ENCODE assay signal across 20 cellular contexts in the genomic region with DNA sequence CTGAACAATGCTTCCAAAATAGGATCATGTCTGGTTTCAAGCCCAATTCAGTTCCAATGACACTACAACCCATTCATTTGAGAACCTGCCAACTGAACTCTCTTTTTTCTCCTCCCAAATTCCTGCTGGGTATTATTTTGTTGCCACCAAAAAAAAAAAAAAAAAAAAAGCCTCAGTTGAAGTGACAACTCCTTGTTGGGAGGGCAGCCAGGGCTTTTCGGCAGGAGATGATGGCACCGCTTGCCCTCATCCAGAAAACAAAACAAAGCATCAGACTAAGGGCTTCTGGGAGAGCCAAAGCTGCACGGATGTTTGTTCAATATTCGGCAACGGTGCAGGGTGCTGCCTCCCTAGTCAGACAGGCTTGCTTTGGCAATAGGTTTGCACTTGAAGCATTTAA. TPM values are rescaled to one million over a fixed set of nuclear protein-coding genes. Genes with fewer than 3 reads are reported as not detected.
DNase-seq lines count a peak whose midpoint lies in the region; ATAC-seq and TF ChIP-seq lines count a peak whose summit lies in the region.
"Had no signal": no experiment of that assay in that cellular context is flagged by ENCODE, and none has a peak within 500 bp of the region (broad histone marks: within the 10 kb centered on the region; RNA-seq: fewer than 3 reads in every experiment).

No MANE protein-coding gene starts in this region.

- H2AFZ ChIP-seq in osteoblast (ENCODE audit: low read length), result peak overlapping the region; percentile 61
- H2AFZ ChIP-seq in hepatocyte, result no peak overlapping the region

- 89% methylated on average over 5 of the region's 5 CpGs for WGBS in hepatocyte (ENCODE audit: low lambda C conversion rate, missing lambda C conversion rate)

- no peaks in the 10 kb centered on the region for H4K20me1 ChIP-seq in osteoblast (ENCODE audit: insufficient read depth, low read length)
- no peaks in the 10 kb centered on the region for H4K20me1 ChIP-seq in hepatocyte (ENCODE audit: insufficient read depth, poor library complexity, severe bottlenecking)

- H3K4me3 ChIP-seq in osteoblast (ENCODE audit: insufficient read depth, low read length), result no peak overlapping the region
- H3K4me3 ChIP-seq in hepatocyte, result no peak overlapping the region
- H3K4me3 ChIP-seq: spleen had no signal

- H3K36me3 ChIP-seq in osteoblast (ENCODE audit: insufficient read depth, low read length), result no peaks in the 10 kb centered on the region
- no peaks in the 10 kb centered on the region for H3K36me3 ChIP-seq in hepatocyte (replicated peaks; ENCODE audit: insufficient read depth, low read depth)

- H3K27ac ChIP-seq in osteoblast (ENCODE audit: low read depth, low read length), result peak overlapping the region; percentile 30
- no peak overlapping the region for H3K27ac ChIP-seq in hepatocyte
- H3K27ac ChIP-seq: spleen had no signal

- ATAC-seq in GM18517 (IDR thresholded peaks at IDR 0.05; ENCODE audit: unreplicated experiment) (no peak), HG03442 (IDR thresholded peaks at IDR 0.05; ENCODE audit: unreplicated experiment) (no peak), HG02642 (IDR thresholded peaks at IDR 0.05; ENCODE audit: poor library complexity, unreplicated experiment) (no peak)
- ATAC-seq: activated CD8-positive, alpha-beta T cell treated with anti-CD3 and anti-CD28 coated beads, Interleukin-2, amount 10 ng/mL, durations not matched to agents 7 days and 5 days; activated T-cell treated with anti-CD3 and anti-CD28 coated beads, Interleukin-2, amount 50 U/mL, for 4 hours; naive thymus-derived CD8-positive, alpha-beta T cell had no signal

- no peaks in the 10 kb centered on the region for H3K79me2 ChIP-seq in osteoblast (ENCODE audit: insufficient read depth, low read length)
- no peaks in the 10 kb centered on the region for H3K79me2 ChIP-seq in hepatocyte

- TF ChIP-seq CTCF in osteoblast (IDR thresholded peaks at IDR 0.05; ENCODE audit: extremely low read depth, low read depth, low read length) (no peak), hepatocyte (IDR thresholded peaks at IDR 0.05; ENCODE audit: poor library complexity) (no peak)

- no peaks in the 10 kb centered on the region for H3K9me2 ChIP-seq in hepatocyte (replicated peaks; ENCODE audit: insufficient read depth)

- H3K27me3 ChIP-seq in osteoblast (ENCODE audit: insufficient read depth, low read length), result no peaks in the 10 kb centered on the region
- no peaks in the 10 kb centered on the region for H3K27me3 ChIP-seq in hepatocyte
- H3K27me3 ChIP-seq: spleen had no signal

- H3K4me1 ChIP-seq in osteoblast (ENCODE audit: insufficient read depth, low read length) (peaks cover 22% of the 10 kb centered on the region), hepatocyte (ENCODE audit: insufficient read depth) (no peaks in the 10 kb centered on the region)
- H3K4me1 ChIP-seq: spleen had no signal

- DNase-seq in AG08395 (ENCODE audit: low spot score) (peak; percentile 26), NCI-H1092 treated with DMSO at 0.1 percent for 48 hours (lab: John Stamatoyannopoulos, UW) (peak; percentile 72), cerebellar cortex (ENCODE audit: low spot score) (peak; percentile 69), osteoblast (ENCODE audit: insufficient read length, low spot score, missing footprints) (no peak), hepatocyte (ENCODE audit: low spot score) (no peak)
- DNase-seq: ACHN; activated B cell treated with CpG ODN at 0.5 μM for 24 hours; activated CD8-positive, alpha-beta T cell treated with anti-CD3 and anti-CD28 coated beads, Interleukin-2, amount 10 ng/mL, durations not matched to agents 7 days and 5 days; activated naive CD4-positive, alpha-beta T cell treated with anti-CD3 and anti-CD28 coated beads, Interleukin-2, amount 50 U/mL, for 16 hours; activated T-cell treated with anti-CD3 and anti-CD28 coated beads, Interleukin-2, amount 50 U/mL, for 4 hours; CD4-positive, CD25-positive, alpha-beta regulatory T cell; cortex of kidney; DMS53; H7; islet precursor cell; naive thymus-derived CD8-positive, alpha-beta T cell; spleen had no signal

- H3K9me3 ChIP-seq in osteoblast (ENCODE audit: low read depth, low read length) (no peaks in the 10 kb centered on the region), hepatocyte (ENCODE audit: low read depth) (no peaks in the 10 kb centered on the region)
- H3K9me3 ChIP-seq: spleen had no signal

- H3K4me2 ChIP-seq in osteoblast (ENCODE audit: insufficient read depth, low read length) (peak overlapping the region; percentile 31), hepatocyte (no peak overlapping the region)

RNA-seq across cellular contexts. Expression of a gene that starts 30.6 kb away (rescaled TPM):
- total RNA-seq in osteoblast (30.4 and 34.7 TPM in 2 replicates), hepatocyte (24.1 and 30.8 TPM in 2 replicates)
- 14.2 and 21.0 TPM in 2 replicates for polyA plus RNA-seq in hepatocyte

Comparison
In these comparisons a context has a peak if more than half of its experiments do, and no peak if none do; other contexts are left out.
1. DNase-seq: peak in AG08395 (single experiment), NCI-H1092 treated with DMSO at 0.1 percent for 48 hours (single experiment) and cerebellar cortex (single experiment); none in osteoblast (single experiment) and hepatocyte (single experiment).